ENCODE assay signal across 1 cellular context in genomic region chr5:80142996-80143395, GRCh38.
TF ChIP-seq lines count a peak whose summit lies in the region.

No MANE protein-coding gene starts in this region.

TF ChIP-seq in H1, 55 proteins besides CTCF, POLR2A, EP300 and RAD21:
- TF ChIP-seq TCF12 (IDR thresholded peaks at IDR 0.05; ENCODE audit: low read depth, low read length) (no peak), TEAD4 (IDR thresholded peaks at IDR 0.05; ENCODE audit: low read depth, low read length) (no peak), EZH2 (IDR thresholded peaks at IDR 0.05; ENCODE audit: low read depth, low read length, severe bottlenecking) (no peak), KDM4A (IDR thresholded peaks at IDR 0.05; ENCODE audit: low read depth, low read length, severe bottlenecking) (no peak), PHF8 (conservative IDR thresholded peaks at IDR 0.05; ENCODE audit: low read depth, low read length) (no peak), CHD2 (IDR thresholded peaks at IDR 0.05; ENCODE audit: low read length) (no peak), JUN (IDR thresholded peaks at IDR 0.05; ENCODE audit: low read depth, low read length) (no peak), RFX5 (IDR thresholded peaks at IDR 0.05; ENCODE audit: borderline replicate concordance, low read depth, low read length) (no peak), GTF2F1 (IDR thresholded peaks at IDR 0.05; ENCODE audit: borderline replicate concordance, low read depth, low read length) (no peak), KDM1A (IDR thresholded peaks at IDR 0.05; ENCODE audit: borderline replicate concordance, low read length) (no peak)
